1 cellular context compared by ENCODE assay signal in the genomic region with DNA sequence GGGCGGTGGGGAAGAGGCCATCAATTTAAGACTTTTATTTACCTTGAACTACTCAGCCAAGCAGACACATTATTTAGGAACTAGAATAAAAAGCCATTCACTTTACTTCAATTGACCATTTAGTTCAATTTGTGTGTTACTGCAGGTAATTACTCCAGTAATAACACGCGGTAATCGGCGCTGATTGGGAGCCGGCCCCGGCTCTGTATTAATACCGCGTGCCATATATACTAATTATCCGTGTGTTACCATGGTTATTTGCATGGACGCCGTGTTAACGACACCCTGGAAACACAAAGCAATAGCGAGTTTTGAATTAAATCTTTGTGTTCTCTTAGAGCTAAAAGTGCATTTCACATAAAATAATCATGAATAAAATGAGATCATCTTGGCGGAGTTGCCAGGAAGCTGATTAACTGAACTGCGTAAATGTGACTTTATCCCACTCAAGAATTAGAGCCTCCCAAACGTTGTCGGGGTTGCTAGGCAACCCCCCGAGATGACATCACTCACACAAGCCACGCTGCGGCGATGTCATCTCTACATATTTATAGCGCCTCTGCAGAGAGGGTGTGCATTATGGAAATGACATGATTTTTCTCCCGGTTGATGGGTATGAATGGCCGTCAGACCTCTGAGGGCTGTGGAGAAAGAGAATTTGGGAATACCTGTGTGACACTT.
TF ChIP-seq lines count a peak whose summit lies in the region.

No MANE protein-coding gene starts in this region.

TF ChIP-seq in WTC11, 78 proteins besides CTCF, POLR2A, EP300 and RAD21 (continued from another document):
- no peak for TF ChIP-seq FOXK1 (CRISPR knock-in tag; IDR thresholded peaks at IDR 0.05)
- no peak for TF ChIP-seq ZNF396 (CRISPR knock-in tag; IDR thresholded peaks at IDR 0.05; ENCODE audit: borderline replicate concordance)
- no peak for TF ChIP-seq ATF3 (CRISPR knock-in tag; conservative IDR thresholded peaks at IDR 0.05)
- TF ChIP-seq RORB (CRISPR knock-in tag; IDR thresholded peaks at IDR 0.05), result no peak
- TF ChIP-seq USF1 (CRISPR knock-in tag; IDR thresholded peaks at IDR 0.05), result no peak
- TF ChIP-seq NR3C1 (CRISPR knock-in tag; conservative IDR thresholded peaks at IDR 0.05; ENCODE audit: low read depth), result no peak
- no peak for TF ChIP-seq RELA (CRISPR knock-in tag; IDR thresholded peaks at IDR 0.05; ENCODE audit: borderline replicate concordance)
- TF ChIP-seq ZNF423 (CRISPR knock-in tag; IDR thresholded peaks at IDR 0.05), result no peak
- TF ChIP-seq SP1 (CRISPR knock-in tag; conservative IDR thresholded peaks at IDR 0.05), result no peak
- TF ChIP-seq FOXP4 (CRISPR knock-in tag; IDR thresholded peaks at IDR 0.05), result no peak
- no peak for TF ChIP-seq TCF7 (CRISPR knock-in tag; IDR thresholded peaks at IDR 0.05; ENCODE audit: low read depth)
- TF ChIP-seq JUN (CRISPR knock-in tag; IDR thresholded peaks at IDR 0.05), result no peak
